8 cellular contexts compared by ENCODE assay signal in genomic region chr11:47566166-47566546, GRCh38. TPM values are rescaled to one million over a fixed set of nuclear protein-coding genes. Genes with fewer than 3 reads are reported as not detected.
DNase-seq lines count a peak whose midpoint lies in the region; ATAC-seq and TF ChIP-seq lines count a peak whose summit lies in the region.

No MANE protein-coding gene starts in this region.

- peaks cover 33% of the 10 kb centered on the region for H3K36me3 ChIP-seq in DND-41 (ENCODE audit: insufficient read depth, low read length)

- H3K9ac ChIP-seq in DND-41 (ENCODE audit: low read depth, low read length), result peak overlapping the region; percentile 99

- peak; percentile 19 for DNase-seq in DND-41
- DNase-seq in cardiac fibroblast (ENCODE audit: low read depth in 2 of 2), result peak in 1 of 2 donors; percentile 18
- no peak for DNase-seq in mesothelial cell of epicardium (ENCODE audit: low spot score in 2 of 2, unreplicated experiment in 2 of 2)
- no peak for DNase-seq in GM19238 (ENCODE audit: insufficient read length, low spot score)
- DNase-seq in amniotic stem cell (lab: John Stamatoyannopoulos, UW), result no peak
- DNase-seq in putamen (ENCODE audit: low spot score), result no peak
- no peak for DNase-seq in anterior cingulate cortex (lab: John Stamatoyannopoulos, UW)

- no peaks in the 10 kb centered on the region for H3K9me3 ChIP-seq in DND-41 (ENCODE audit: insufficient read depth, low read length, severe bottlenecking)

- H3K27ac ChIP-seq in DND-41 (ENCODE audit: low read length), result peak overlapping the region; percentile 94

- H3K27me3 Mint-ChIP-seq in IgD-negative memory B cell (no peaks in the 10 kb centered on the region), mesothelial cell of epicardium (ENCODE audit: low read depth) (no peaks in the 10 kb centered on the region)

- peaks cover 34% of the 10 kb centered on the region for H3K4me1 ChIP-seq in DND-41 (ENCODE audit: insufficient read depth, low read length)

- peaks cover 3 to 13% (median 7%) of the 10 kb centered on the region in 3 donors for H3K4me1 Mint-ChIP-seq in IgD-negative memory B cell
- peaks cover 12% of the 10 kb centered on the region for H3K4me1 Mint-ChIP-seq in mesothelial cell of epicardium

- H3K9me3 Mint-ChIP-seq in IgD-negative memory B cell (no peaks in the 10 kb centered on the region), mesothelial cell of epicardium (no peaks in the 10 kb centered on the region)

- H4K20me1 ChIP-seq in DND-41 (ENCODE audit: insufficient read depth, low read length), result 0 out of 2 replicates have a peak, but pooled peaks cover 3% of the 10 kb centered on the region

- H3K27ac Mint-ChIP-seq in IgD-negative memory B cell (peak overlapping the region in 2 of 3 donors; percentile 33 to 39), mesothelial cell of epicardium (peak overlapping the region; percentile 81)

- peaks cover 67% of the 10 kb centered on the region for H3K79me2 ChIP-seq in DND-41 (ENCODE audit: insufficient read depth, low read length)

- no peak for ATAC-seq in DND-41 (ENCODE audit: insufficient read depth, low read depth)

- no peaks in the 10 kb centered on the region for H3K36me3 Mint-ChIP-seq in IgD-negative memory B cell
- peaks cover 9% of the 10 kb centered on the region for H3K36me3 Mint-ChIP-seq in mesothelial cell of epicardium

- no peaks in the 10 kb centered on the region for H3K27me3 ChIP-seq in DND-41 (ENCODE audit: insufficient read depth, low read length, poor library complexity)

- TF ChIP-seq CTCF in DND-41 (IDR thresholded peaks at IDR 0.05; ENCODE audit: borderline replicate concordance, extremely low read depth, low read length, poor library complexity, severe bottlenecking), result no peak
- TF ChIP-seq CTCF in cardiac fibroblast (IDR thresholded peaks at IDR 0.05; ENCODE audit: low read depth, low read length), result no peak
- TF ChIP-seq CTCF in mesothelial cell of epicardium (IDR thresholded peaks at IDR 0.05; ENCODE audit: unreplicated experiment), result no peak

- peak overlapping the region; percentile 97 for H3K4me2 ChIP-seq in DND-41 (ENCODE audit: insufficient read depth, low read length)

- peak overlapping the region; percentile 90 to 100 for H3K4me3 ChIP-seq in DND-41 (ENCODE audit: low read depth in 1 of 2, low read length in 2 of 2)
- H3K4me3 ChIP-seq in cardiac fibroblast (replicated peaks in 1 of 2; ENCODE audit: low read depth in 2 of 2, low read length in 2 of 2), result peak overlapping the region; percentile 64 to 81

- H3K4me3 Mint-ChIP-seq in IgD-negative memory B cell (peak overlapping the region; percentile 84 to 91 (median 87)), mesothelial cell of epicardium (peak overlapping the region; percentile 78)

- peak overlapping the region; percentile 98 for H2AFZ ChIP-seq in DND-41 (ENCODE audit: low read depth, low read length)

RNA-seq across cellular contexts. Expression of gene PTPMT1, which starts 0.8 kb away (rescaled TPM):
- polyA plus RNA-seq in IgD-negative memory B cell, result 49.5 TPM
- 44.3 to 45.9 TPM (median 45.1 TPM) in 3 replicates for total RNA-seq in mesothelial cell of epicardium

RNA-seq across cellular contexts. Expression of gene KBTBD4, which starts 12.6 kb away (rescaled TPM):
- polyA plus RNA-seq in IgD-negative memory B cell, result 41.6 TPM
- total RNA-seq in mesothelial cell of epicardium, result 15.1 to 15.9 TPM (median 15.7 TPM) in 3 replicates

RNA-seq across cellular contexts. Expression of gene NDUFS3, which starts 12.7 kb away (rescaled TPM):
- 105 TPM for polyA plus RNA-seq in IgD-negative memory B cell
- 93.4 to 96.6 TPM (median 96.5 TPM) in 3 replicates for total RNA-seq in mesothelial cell of epicardium

RNA-seq across cellular contexts. Expression of gene CELF1, which starts 13.2 kb away (rescaled TPM):
- polyA plus RNA-seq in IgD-negative memory B cell, result 78.6 TPM
- 119 to 123 TPM (median 120 TPM) in 3 replicates for total RNA-seq in mesothelial cell of epicardium

RNA-seq across cellular contexts. Expression of gene FAM180B, which starts 20.3 kb away (rescaled TPM):
- polyA plus RNA-seq in IgD-negative memory B cell, result not detected
- total RNA-seq in mesothelial cell of epicardium, result 0.18 to 0.36 TPM (median 0.27 TPM) in 3 replicates
